Comparison of ENCODE assay signal across 8 cellular contexts in the genomic region with DNA sequence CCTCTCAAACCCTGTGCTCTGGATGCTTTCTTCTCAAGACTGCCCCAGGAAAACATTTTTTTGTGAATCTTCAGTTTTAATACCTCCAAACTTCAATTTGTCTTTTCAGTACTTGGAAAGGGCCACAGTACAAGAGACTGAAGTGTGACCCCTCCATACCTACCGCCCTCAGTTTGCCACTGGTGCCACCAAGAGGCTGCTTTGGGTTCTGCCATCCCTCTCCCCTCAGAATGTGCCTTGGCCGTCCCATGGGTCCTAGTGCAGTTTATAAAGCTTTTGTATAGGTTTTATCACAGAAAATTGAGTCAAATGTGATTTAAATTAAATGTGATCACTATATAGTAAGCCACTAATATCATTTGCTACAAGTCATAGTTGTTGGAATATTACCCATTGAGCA.
DNase-seq lines count a peak whose midpoint lies in the region; ATAC-seq and TF ChIP-seq lines count a peak whose summit lies in the region.

No MANE protein-coding gene starts in this region.

- peak; percentile 37 for DNase-seq in COLO829 (ENCODE audit: low spot score)
- DNase-seq in HFF-Myc (ENCODE audit: extremely low read depth, low read depth) = peak; percentile 12
- peak; percentile 8 for DNase-seq in T-helper 2 cell treated with Interferon-gamma antibody and Interleukin-4, amounts not matched to agents 5 μg/mL and 100 μg/mL, for 36 hours (ENCODE audit: low spot score)
- peak; percentile 49 for DNase-seq in cerebellum (ENCODE audit: low spot score)
- DNase-seq in left lobe of liver (ENCODE audit: low spot score) = no peak
- DNase-seq in stimulated activated CD8-positive, alpha-beta memory T cell treated with anti-CD3 and anti-CD28 coated beads, Interleukin-15, amount 100 ng/mL, for 48 hours (ENCODE audit: low read depth in 2 of 2) = peak; percentile 14 to 17
- DNase-seq in NCI-H187 (lab: John Stamatoyannopoulos, UW) = no peak
- no peak for DNase-seq in GOT3 (lab: John Stamatoyannopoulos, UW)

- peak; percentile 93 for ATAC-seq in left lobe of liver

- H3K4me3 Mint-ChIP-seq in T-helper 2 cell treated with Interferon-gamma antibody and Interleukin-4, amounts not matched to agents 5 μg/mL and 100 μg/mL, for 36 hours = no peak overlapping the region

- H3K27me3 Mint-ChIP-seq in T-helper 2 cell treated with Interferon-gamma antibody and Interleukin-4, amounts not matched to agents 5 μg/mL and 100 μg/mL, for 36 hours (ENCODE audit: low read depth) = no peaks in the 10 kb centered on the region

- no peak overlapping the region for H3K4me3 ChIP-seq in HFF-Myc (replicated peaks; ENCODE audit: low read depth, low read length)

- peak; percentile 83 for TF ChIP-seq CTCF in HFF-Myc (IDR thresholded peaks at IDR 0.05; ENCODE audit: low read depth, low read length, missing control alignments)

- no peak overlapping the region for H3K27ac Mint-ChIP-seq in T-helper 2 cell treated with Interferon-gamma antibody and Interleukin-4, amounts not matched to agents 5 μg/mL and 100 μg/mL, for 36 hours

- H3K9me3 Mint-ChIP-seq in T-helper 2 cell treated with Interferon-gamma antibody and Interleukin-4, amounts not matched to agents 5 μg/mL and 100 μg/mL, for 36 hours = no peaks in the 10 kb centered on the region

- peaks cover 9% of the 10 kb centered on the region for H3K36me3 Mint-ChIP-seq in T-helper 2 cell treated with Interferon-gamma antibody and Interleukin-4, amounts not matched to agents 5 μg/mL and 100 μg/mL, for 36 hours (ENCODE audit: low read depth)

- H3K4me1 Mint-ChIP-seq in T-helper 2 cell treated with Interferon-gamma antibody and Interleukin-4, amounts not matched to agents 5 μg/mL and 100 μg/mL, for 36 hours (ENCODE audit: low read depth) = no peaks in the 10 kb centered on the region

Comparison
In these comparisons a context has a peak if more than half of its experiments do, and no peak if none do; other contexts are left out.
1. DNase-seq: peak in COLO829 (single experiment), HFF-Myc (single experiment), T-helper 2 cell treated with Interferon-gamma antibody and Interleukin-4, amounts not matched to agents 5 μg/mL and 100 μg/mL, for 36 hours (single experiment), cerebellum (single experiment) and stimulated activated CD8-positive, alpha-beta memory T cell treated with anti-CD3 and anti-CD28 coated beads, Interleukin-15, amount 100 ng/mL, for 48 hours (2 of 2); none in left lobe of liver (single experiment), NCI-H187 (0 of 2) and GOT3 (single experiment).